17 cellular contexts compared by ENCODE assay signal in genomic region chr6:126056355-126057004, GRCh38.
"Had no signal": no experiment of that assay in that cellular context is flagged by ENCODE, and none has a peak within 500 bp of the region (broad histone marks: within the 10 kb centered on the region; RNA-seq: fewer than 3 reads in every experiment).

No MANE protein-coding gene starts in this region.

- H3K4me3 ChIP-seq: thyroid gland had no signal

- H3K9me3 Mint-ChIP-seq: activated B cell treated with CpG ODN at 0.5 μM for 24 hours; dendritic cell treated with granulocyte-macrophage colony-stimulating factor and Interleukin-4, amounts not matched to agents 40 ng/mL and 50 ng/mL, for 4 days; natural killer cell treated with Interleukin-12 subunit alpha and Interleukin-12 subunit beta and Interleukin-15 and Interleukin-18, amount 100 ng/mL, for 72 hours had no signal

- H3K36me3 ChIP-seq: thyroid gland had no signal

- H3K27ac ChIP-seq: thyroid gland had no signal

- H3K36me3 Mint-ChIP-seq: natural killer cell treated with Interleukin-12 subunit alpha and Interleukin-12 subunit beta and Interleukin-15 and Interleukin-18, amount 100 ng/mL, for 72 hours had no signal

- H3K4me1 ChIP-seq: thyroid gland had no signal

- H3K27me3 ChIP-seq: thyroid gland had no signal

- H3K4me3 Mint-ChIP-seq: activated B cell treated with CpG ODN at 0.5 μM for 24 hours; activated CD4-positive, alpha-beta memory T cell treated with anti-CD3 and anti-CD28 coated beads for 36 hours; activated CD8-positive, alpha-beta memory T cell treated with anti-CD3 and anti-CD28 coated beads, Interleukin-2, amount 10 ng/mL, durations not matched to agents 7 days and 5 days; activated naive CD8-positive, alpha-beta T cell; dendritic cell treated with granulocyte-macrophage colony-stimulating factor and Interleukin-4, amounts not matched to agents 40 ng/mL and 50 ng/mL, for 4 days; natural killer cell treated with Interleukin-12 subunit alpha and Interleukin-12 subunit beta and Interleukin-15 and Interleukin-18, amount 100 ng/mL, for 72 hours had no signal

- ATAC-seq: activated CD8-positive, alpha-beta memory T cell treated with anti-CD3 and anti-CD28 coated beads, Interleukin-2, amount 10 ng/mL, durations not matched to agents 7 days and 5 days; natural killer cell treated with Interleukin-12 subunit alpha and Interleukin-12 subunit beta and Interleukin-15 and Interleukin-18, amount 100 ng/mL, for 72 hours had no signal

- H3K4me1 Mint-ChIP-seq: activated B cell treated with CpG ODN at 0.5 μM for 24 hours had no signal

- H3K27me3 Mint-ChIP-seq: activated B cell treated with CpG ODN at 0.5 μM for 24 hours; activated CD4-positive, alpha-beta memory T cell treated with anti-CD3 and anti-CD28 coated beads for 36 hours; activated CD8-positive, alpha-beta memory T cell treated with anti-CD3 and anti-CD28 coated beads, Interleukin-2, amount 10 ng/mL, durations not matched to agents 7 days and 5 days; activated naive CD8-positive, alpha-beta T cell; dendritic cell treated with granulocyte-macrophage colony-stimulating factor and Interleukin-4, amounts not matched to agents 40 ng/mL and 50 ng/mL, for 4 days; natural killer cell treated with Interleukin-12 subunit alpha and Interleukin-12 subunit beta and Interleukin-15 and Interleukin-18, amount 100 ng/mL, for 72 hours had no signal

- DNase-seq: activated B cell treated with CpG ODN at 0.5 μM for 24 hours; activated CD4-positive, alpha-beta memory T cell treated with anti-CD3 and anti-CD28 coated beads for 36 hours; activated CD4-positive, alpha-beta T cell treated with anti-CD3 and anti-CD28 coated beads for 4 hours; activated CD8-positive, alpha-beta memory T cell treated with anti-CD3 and anti-CD28 coated beads, Interleukin-2, amount 10 ng/mL, durations not matched to agents 7 days and 5 days; effector CD8-positive, alpha-beta T cell; nucleus accumbens; posterior cingulate gyrus; retina; stimulated activated CD4-positive, alpha-beta T cell treated with anti-CD3 and anti-CD28 coated beads, Interleukin-12 subunit alpha, Interleukin-12 subunit beta, amount 100 ng/mL, for 4 hours; stimulated activated CD4-positive, alpha-beta T cell treated with anti-CD3 and anti-CD28 coated beads, Interleukin-1b, Interleukin-23, amount 100 ng/mL, for 48 hours; stimulated activated CD8-positive, alpha-beta memory T cell treated with anti-CD3 and anti-CD28 coated beads, Interleukin-4, amount 100 ng/mL, for 48 hours; stimulated activated naive CD4-positive, alpha-beta T cell; T1000; thyroid gland had no signal

- H3K27ac Mint-ChIP-seq: activated B cell treated with CpG ODN at 0.5 μM for 24 hours; activated CD4-positive, alpha-beta memory T cell treated with anti-CD3 and anti-CD28 coated beads for 36 hours; activated CD8-positive, alpha-beta memory T cell treated with anti-CD3 and anti-CD28 coated beads, Interleukin-2, amount 10 ng/mL, durations not matched to agents 7 days and 5 days; activated naive CD8-positive, alpha-beta T cell; dendritic cell treated with granulocyte-macrophage colony-stimulating factor and Interleukin-4, amounts not matched to agents 40 ng/mL and 50 ng/mL, for 4 days; natural killer cell treated with Interleukin-12 subunit alpha and Interleukin-12 subunit beta and Interleukin-15 and Interleukin-18, amount 100 ng/mL, for 72 hours had no signal

- H3K9me3 ChIP-seq: thyroid gland had no signal
